In the genomic region with DNA sequence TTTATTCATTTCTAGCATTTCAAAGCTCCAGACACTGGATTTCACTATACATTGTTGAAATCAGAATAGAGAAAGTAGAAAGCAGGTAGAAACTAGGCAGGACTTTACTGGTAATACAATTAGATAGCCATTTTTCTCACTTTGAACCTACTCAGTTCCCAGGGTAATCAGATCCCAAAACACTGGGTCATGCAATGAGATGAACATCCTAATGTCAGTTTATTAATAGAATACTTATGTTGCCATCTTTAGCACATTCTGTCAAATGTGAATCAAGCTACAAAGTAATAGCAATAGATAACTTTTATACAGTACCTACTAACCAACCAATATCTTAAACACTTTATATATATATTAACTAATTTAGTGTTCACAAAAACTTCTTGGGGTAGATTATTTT, we compare ENCODE assay signal across 26 cellular contexts.
"Had no signal": no experiment of that assay in that cellular context is flagged by ENCODE, and none has a peak within 500 bp of the region (broad histone marks: within the 10 kb centered on the region; RNA-seq: fewer than 3 reads in every experiment).

No MANE protein-coding gene starts in this region.

- H3K36me3 ChIP-seq: breast epithelium, cardiac muscle cell had no signal

- ATAC-seq: activated CD4-positive, CD25-positive, alpha-beta regulatory T cell treated with anti-CD3 and anti-CD28 coated beads, Interleukin-2, amount 50 U/mL, for 24 hours; activated naive CD4-positive, alpha-beta T cell treated with anti-CD3 and anti-CD28 coated beads, Interleukin-2, amount 50 U/mL, for 72 hours; activated T-cell treated with anti-CD3 and anti-CD28 coated beads, Interleukin-2, amount 50 U/mL, for 72 hours; esophagus mucosa; T-helper 17 cell had no signal

- H3K4me3 ChIP-seq: ascending aorta, breast epithelium, cardiac muscle cell, coronary artery, dorsolateral prefrontal cortex had no signal

- H3K27me3 ChIP-seq: ascending aorta, breast epithelium, cardiac muscle cell, dorsolateral prefrontal cortex had no signal

- H3K9me3 ChIP-seq: ascending aorta had no signal

- DNase-seq: activated B cell treated with CpG ODN at 0.5 μM for 24 hours; activated CD4-positive, alpha-beta memory T cell treated with anti-CD3 and anti-CD28 coated beads, Interleukin-2, amount 10 ng/mL, durations not matched to agents 7 days and 5 days; activated CD4-positive, alpha-beta T cell treated with anti-CD3 and anti-CD28 coated beads for 48 hours; activated CD8-positive, alpha-beta memory T cell treated with anti-CD3 and anti-CD28 coated beads, Interleukin-2, amount 50 U/mL, for 48 hours; activated gamma-delta T cell; activated naive CD4-positive, alpha-beta T cell; activated naive CD4-positive, alpha-beta T cell treated with anti-CD3 and anti-CD28 coated beads, Interleukin-2, amount 10 ng/mL, durations not matched to agents 7 days and 5 days; activated naive CD8-positive, alpha-beta T cell treated with anti-CD3 and anti-CD28 coated beads, Interleukin-2, amount 10 ng/mL, durations not matched to agents 7 days and 5 days; activated T-cell treated with anti-CD3 and anti-CD28 coated beads for 4 hours; activated T-cell treated with anti-CD3 and anti-CD28 coated beads, Interleukin-2, amount 50 U/mL, for 24 hours; activated T-cell treated with anti-CD3 and anti-CD28 coated beads, Interleukin-2, amount 50 U/mL, for 72 hours; dorsolateral prefrontal cortex; effector memory CD4-positive, alpha-beta T cell; endodermal cell; foreskin fibroblast; T-helper 1 cell; T-helper 17 cell; T1000; WERI-Rb-1 had no signal

- H3K27ac ChIP-seq: ascending aorta, breast epithelium, cardiac muscle cell, coronary artery, dorsolateral prefrontal cortex, WERI-Rb-1 had no signal

- H3K4me1 ChIP-seq: ascending aorta, breast epithelium had no signal
